Comparison of ENCODE assay signal across 2 cellular contexts in genomic region chrX:46589977-46590723, GRCh38.
TF ChIP-seq lines count a peak whose summit lies in the region.

No MANE protein-coding gene starts in this region.

TF ChIP-seq in GM23338, 12 proteins besides CTCF, POLR2A, EP300 and RAD21:
- TF ChIP-seq JUNB (IDR thresholded peaks at IDR 0.05; ENCODE audit: unreplicated experiment): no peak
- TF ChIP-seq, protein P1, sequence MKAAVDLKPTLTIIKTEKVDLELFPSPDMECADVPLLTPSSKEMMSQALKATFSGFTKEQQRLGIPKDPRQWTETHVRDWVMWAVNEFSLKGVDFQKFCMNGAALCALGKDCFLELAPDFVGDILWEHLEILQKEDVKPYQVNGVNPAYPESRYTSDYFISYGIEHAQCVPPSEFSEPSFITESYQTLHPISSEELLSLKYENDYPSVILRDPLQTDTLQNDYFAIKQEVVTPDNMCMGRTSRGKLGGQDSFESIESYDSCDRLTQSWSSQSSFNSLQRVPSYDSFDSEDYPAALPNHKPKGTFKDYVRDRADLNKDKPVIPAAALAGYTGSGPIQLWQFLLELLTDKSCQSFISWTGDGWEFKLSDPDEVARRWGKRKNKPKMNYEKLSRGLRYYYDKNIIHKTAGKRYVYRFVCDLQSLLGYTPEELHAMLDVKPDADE (IDR thresholded peaks at IDR 0.05): no peak
- no peak for TF ChIP-seq ZNF331 (CRISPR knock-in tag; IDR thresholded peaks at IDR 0.05; ENCODE audit: low read depth)
- no peak for TF ChIP-seq STAT1 (IDR thresholded peaks at IDR 0.05; ENCODE audit: unreplicated experiment)
- TF ChIP-seq ZNF114 (CRISPR knock-in tag; IDR thresholded peaks at IDR 0.05): no peak
- TF ChIP-seq POLR2AphosphoS5 (IDR thresholded peaks at IDR 0.05; ENCODE audit: low read depth): no peak
- TF ChIP-seq NANOG (IDR thresholded peaks at IDR 0.05; ENCODE audit: borderline replicate concordance): no peak
- no peak for TF ChIP-seq EZH2phosphoT487 (IDR thresholded peaks at IDR 0.05; ENCODE audit: unreplicated experiment)
- TF ChIP-seq, protein P2, sequence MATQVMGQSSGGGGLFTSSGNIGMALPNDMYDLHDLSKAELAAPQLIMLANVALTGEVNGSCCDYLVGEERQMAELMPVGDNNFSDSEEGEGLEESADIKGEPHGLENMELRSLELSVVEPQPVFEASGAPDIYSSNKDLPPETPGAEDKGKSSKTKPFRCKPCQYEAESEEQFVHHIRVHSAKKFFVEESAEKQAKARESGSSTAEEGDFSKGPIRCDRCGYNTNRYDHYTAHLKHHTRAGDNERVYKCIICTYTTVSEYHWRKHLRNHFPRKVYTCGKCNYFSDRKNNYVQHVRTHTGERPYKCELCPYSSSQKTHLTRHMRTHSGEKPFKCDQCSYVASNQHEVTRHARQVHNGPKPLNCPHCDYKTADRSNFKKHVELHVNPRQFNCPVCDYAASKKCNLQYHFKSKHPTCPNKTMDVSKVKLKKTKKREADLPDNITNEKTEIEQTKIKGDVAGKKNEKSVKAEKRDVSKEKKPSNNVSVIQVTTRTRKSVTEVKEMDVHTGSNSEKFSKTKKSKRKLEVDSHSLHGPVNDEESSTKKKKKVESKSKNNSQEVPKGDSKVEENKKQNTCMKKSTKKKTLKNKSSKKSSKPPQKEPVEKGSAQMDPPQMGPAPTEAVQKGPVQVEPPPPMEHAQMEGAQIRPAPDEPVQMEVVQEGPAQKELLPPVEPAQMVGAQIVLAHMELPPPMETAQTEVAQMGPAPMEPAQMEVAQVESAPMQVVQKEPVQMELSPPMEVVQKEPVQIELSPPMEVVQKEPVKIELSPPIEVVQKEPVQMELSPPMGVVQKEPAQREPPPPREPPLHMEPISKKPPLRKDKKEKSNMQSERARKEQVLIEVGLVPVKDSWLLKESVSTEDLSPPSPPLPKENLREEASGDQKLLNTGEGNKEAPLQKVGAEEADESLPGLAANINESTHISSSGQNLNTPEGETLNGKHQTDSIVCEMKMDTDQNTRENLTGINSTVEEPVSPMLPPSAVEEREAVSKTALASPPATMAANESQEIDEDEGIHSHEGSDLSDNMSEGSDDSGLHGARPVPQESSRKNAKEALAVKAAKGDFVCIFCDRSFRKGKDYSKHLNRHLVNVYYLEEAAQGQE (IDR thresholded peaks at IDR 0.05; ENCODE audit: unreplicated experiment): no peak
- no peak for TF ChIP-seq ZNF462 (CRISPR knock-in tag; IDR thresholded peaks at IDR 0.05)

TF ChIP-seq in GM12878, 131 proteins besides CTCF, POLR2A, EP300 and RAD21:
- TF ChIP-seq SREBF1 (IDR thresholded peaks at IDR 0.05; ENCODE audit: low read length): no peak
- TF ChIP-seq STAT3 (IDR thresholded peaks at IDR 0.05; ENCODE audit: low read depth, low read length): no peak
- TF ChIP-seq BCL3 (IDR thresholded peaks at IDR 0.05; ENCODE audit: borderline replicate concordance, insufficient read depth, low read depth, low read length, poor library complexity, severe bottlenecking): no peak
- TF ChIP-seq TBL1XR1 (IDR thresholded peaks at IDR 0.05; ENCODE audit: low read depth, low read length): no peak
- no peak for TF ChIP-seq POLR2AphosphoS2 (IDR thresholded peaks at IDR 0.05; ENCODE audit: low read depth, low read length)
